Comparison of ENCODE assay signal across 1 cellular context in the genomic region with DNA sequence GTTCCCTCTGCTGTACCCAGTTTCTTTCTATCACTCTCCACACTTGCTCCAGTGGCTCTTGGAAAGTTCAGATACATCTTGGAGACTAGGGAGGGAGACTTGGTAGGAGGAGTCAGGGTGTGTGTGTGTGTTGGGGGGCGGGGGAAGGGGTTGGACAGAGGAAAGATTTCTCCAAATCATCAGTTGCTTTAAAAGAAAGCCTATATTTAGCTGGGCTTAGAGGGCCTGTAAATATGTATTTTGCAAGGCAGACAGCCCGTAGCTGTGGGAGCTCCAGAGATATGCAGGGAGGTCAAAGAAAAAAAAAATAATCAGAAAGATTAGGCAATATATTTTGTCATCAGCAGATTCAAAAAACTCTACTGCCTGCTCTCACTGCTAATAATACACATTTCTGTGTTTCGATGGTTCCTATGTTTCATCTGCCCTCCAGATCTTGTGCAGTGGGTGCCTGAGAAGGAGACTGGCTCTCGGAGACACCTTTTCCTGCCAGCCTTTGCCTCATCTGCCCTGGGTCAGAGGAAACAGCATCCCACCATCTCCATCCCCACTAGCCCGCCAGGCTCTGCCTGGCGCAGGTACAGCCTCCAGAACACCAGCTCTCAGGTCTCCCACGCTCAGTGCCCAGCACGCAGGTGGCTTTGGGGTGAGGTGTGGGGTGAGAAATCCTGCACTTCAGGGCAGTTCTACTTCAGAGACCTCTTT.
TF ChIP-seq lines count a peak whose summit lies in the region.

No MANE protein-coding gene starts in this region.

TF ChIP-seq in HCT116, 20 proteins besides CTCF, POLR2A, EP300 and RAD21 (continued from another document):
- TF ChIP-seq JUND (IDR thresholded peaks at IDR 0.05) = no peak
- TF ChIP-seq CEBPB (IDR thresholded peaks at IDR 0.05; ENCODE audit: low read depth) = no peak
- TF ChIP-seq, protein P1, sequence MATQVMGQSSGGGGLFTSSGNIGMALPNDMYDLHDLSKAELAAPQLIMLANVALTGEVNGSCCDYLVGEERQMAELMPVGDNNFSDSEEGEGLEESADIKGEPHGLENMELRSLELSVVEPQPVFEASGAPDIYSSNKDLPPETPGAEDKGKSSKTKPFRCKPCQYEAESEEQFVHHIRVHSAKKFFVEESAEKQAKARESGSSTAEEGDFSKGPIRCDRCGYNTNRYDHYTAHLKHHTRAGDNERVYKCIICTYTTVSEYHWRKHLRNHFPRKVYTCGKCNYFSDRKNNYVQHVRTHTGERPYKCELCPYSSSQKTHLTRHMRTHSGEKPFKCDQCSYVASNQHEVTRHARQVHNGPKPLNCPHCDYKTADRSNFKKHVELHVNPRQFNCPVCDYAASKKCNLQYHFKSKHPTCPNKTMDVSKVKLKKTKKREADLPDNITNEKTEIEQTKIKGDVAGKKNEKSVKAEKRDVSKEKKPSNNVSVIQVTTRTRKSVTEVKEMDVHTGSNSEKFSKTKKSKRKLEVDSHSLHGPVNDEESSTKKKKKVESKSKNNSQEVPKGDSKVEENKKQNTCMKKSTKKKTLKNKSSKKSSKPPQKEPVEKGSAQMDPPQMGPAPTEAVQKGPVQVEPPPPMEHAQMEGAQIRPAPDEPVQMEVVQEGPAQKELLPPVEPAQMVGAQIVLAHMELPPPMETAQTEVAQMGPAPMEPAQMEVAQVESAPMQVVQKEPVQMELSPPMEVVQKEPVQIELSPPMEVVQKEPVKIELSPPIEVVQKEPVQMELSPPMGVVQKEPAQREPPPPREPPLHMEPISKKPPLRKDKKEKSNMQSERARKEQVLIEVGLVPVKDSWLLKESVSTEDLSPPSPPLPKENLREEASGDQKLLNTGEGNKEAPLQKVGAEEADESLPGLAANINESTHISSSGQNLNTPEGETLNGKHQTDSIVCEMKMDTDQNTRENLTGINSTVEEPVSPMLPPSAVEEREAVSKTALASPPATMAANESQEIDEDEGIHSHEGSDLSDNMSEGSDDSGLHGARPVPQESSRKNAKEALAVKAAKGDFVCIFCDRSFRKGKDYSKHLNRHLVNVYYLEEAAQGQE (IDR thresholded peaks at IDR 0.05; ENCODE audit: low read depth) = no peak
- TF ChIP-seq, protein P2, sequence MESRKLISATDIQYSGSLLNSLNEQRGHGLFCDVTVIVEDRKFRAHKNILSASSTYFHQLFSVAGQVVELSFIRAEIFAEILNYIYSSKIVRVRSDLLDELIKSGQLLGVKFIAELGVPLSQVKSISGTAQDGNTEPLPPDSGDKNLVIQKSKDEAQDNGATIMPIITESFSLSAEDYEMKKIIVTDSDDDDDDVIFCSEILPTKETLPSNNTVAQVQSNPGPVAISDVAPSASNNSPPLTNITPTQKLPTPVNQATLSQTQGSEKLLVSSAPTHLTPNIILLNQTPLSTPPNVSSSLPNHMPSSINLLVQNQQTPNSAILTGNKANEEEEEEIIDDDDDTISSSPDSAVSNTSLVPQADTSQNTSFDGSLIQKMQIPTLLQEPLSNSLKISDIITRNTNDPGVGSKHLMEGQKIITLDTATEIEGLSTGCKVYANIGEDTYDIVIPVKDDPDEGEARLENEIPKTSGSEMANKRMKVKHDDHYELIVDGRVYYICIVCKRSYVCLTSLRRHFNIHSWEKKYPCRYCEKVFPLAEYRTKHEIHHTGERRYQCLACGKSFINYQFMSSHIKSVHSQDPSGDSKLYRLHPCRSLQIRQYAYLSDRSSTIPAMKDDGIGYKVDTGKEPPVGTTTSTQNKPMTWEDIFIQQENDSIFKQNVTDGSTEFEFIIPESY (IDR thresholded peaks at IDR 0.05; ENCODE audit: extremely low read depth, insufficient replicate concordance, low read length) = no peak
- no peak for TF ChIP-seq ZNF274 (IDR thresholded peaks at IDR 0.05; ENCODE audit: low read depth, low read length)
- TF ChIP-seq ELF1 (IDR thresholded peaks at IDR 0.05; ENCODE audit: borderline replicate concordance, low read depth) = no peak
- no peak for TF ChIP-seq EGR1 (IDR thresholded peaks at IDR 0.05; ENCODE audit: low read depth)
- TF ChIP-seq SP1 (IDR thresholded peaks at IDR 0.05; ENCODE audit: low read depth) = no peak
- TF ChIP-seq YY1 (IDR thresholded peaks at IDR 0.05; ENCODE audit: extremely low read depth, insufficient replicate concordance, low read depth, low read length) = no peak
- no peak for TF ChIP-seq POLR2AphosphoS5 (IDR thresholded peaks at IDR 0.05; ENCODE audit: low read depth, low read length)
